ENCODE assay signal across 1 cellular context in genomic region chr22:46035742-46036557, GRCh38.
TF ChIP-seq lines count a peak whose summit lies in the region.

No MANE protein-coding gene starts in this region.

TF ChIP-seq in K562, 482 proteins besides CTCF, POLR2A, EP300 and RAD21 (continued from another document):
- TF ChIP-seq HBP1 (CRISPR knock-in tag; IDR thresholded peaks at IDR 0.05) (no peak), ZFP91 (CRISPR knock-in tag; IDR thresholded peaks at IDR 0.05) (no peak), RFX7 (CRISPR knock-in tag; IDR thresholded peaks at IDR 0.05) (no peak), CGGBP1 (CRISPR knock-in tag; IDR thresholded peaks at IDR 0.05) (no peak), NFATC3 (IDR thresholded peaks at IDR 0.05) (no peak)
